Comparison of ENCODE assay signal across 1 cellular context in genomic region chr2:75541430-75541829, GRCh38.
A peak's percentile ranks its signal among the peaks of the same experiment; 100 is the strongest.
TF ChIP-seq lines count a peak whose summit lies in the region.

No MANE protein-coding gene starts in this region.

TF ChIP-seq in HepG2, 621 proteins besides CTCF, POLR2A, EP300 and RAD21:
- TF ChIP-seq ARID4A (CRISPR knock-in tag; IDR thresholded peaks at IDR 0.05; ENCODE audit: borderline replicate concordance), result 0 out of 2 replicates have a peak, but pooled peaks have one; percentile 8
- TF ChIP-seq ZNF205 (CRISPR knock-in tag; IDR thresholded peaks at IDR 0.05), result no peak
- TF ChIP-seq ZNF280D (CRISPR knock-in tag; IDR thresholded peaks at IDR 0.05), result 0 out of 2 replicates have a peak, but pooled peaks have one; percentile 57
- 0 out of 2 replicates have a peak, but pooled peaks have one; percentile 53 for TF ChIP-seq RBFOX2 (IDR thresholded peaks at IDR 0.05; ENCODE audit: low read depth, low read length)
- TF ChIP-seq POLR2G (IDR thresholded peaks at IDR 0.05; ENCODE audit: low read depth, low read length), result 0 out of 2 replicates have a peak, but pooled peaks have one; percentile 3
- no peak for TF ChIP-seq HNRNPH1 (optimal IDR thresholded peaks at IDR 0.05; ENCODE audit: low read depth, low read length)
- no peak for TF ChIP-seq TOE1 (CRISPR knock-in tag; IDR thresholded peaks at IDR 0.05)
- TF ChIP-seq, protein P1, sequence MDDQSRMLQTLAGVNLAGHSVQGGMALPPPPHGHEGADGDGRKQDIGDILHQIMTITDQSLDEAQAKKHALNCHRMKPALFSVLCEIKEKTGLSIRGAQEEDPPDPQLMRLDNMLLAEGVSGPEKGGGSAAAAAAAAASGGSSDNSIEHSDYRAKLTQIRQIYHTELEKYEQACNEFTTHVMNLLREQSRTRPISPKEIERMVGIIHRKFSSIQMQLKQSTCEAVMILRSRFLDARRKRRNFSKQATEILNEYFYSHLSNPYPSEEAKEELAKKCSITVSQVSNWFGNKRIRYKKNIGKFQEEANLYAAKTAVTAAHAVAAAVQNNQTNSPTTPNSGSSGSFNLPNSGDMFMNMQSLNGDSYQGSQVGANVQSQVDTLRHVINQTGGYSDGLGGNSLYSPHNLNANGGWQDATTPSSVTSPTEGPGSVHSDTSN (CRISPR knock-in tag; IDR thresholded peaks at IDR 0.05; ENCODE audit: borderline replicate concordance), result no peak
- peak; percentile 20 for TF ChIP-seq AGO2 (optimal IDR thresholded peaks at IDR 0.05; ENCODE audit: low read depth, low read length)
- TF ChIP-seq ZNF781 (CRISPR knock-in tag; IDR thresholded peaks at IDR 0.05; ENCODE audit: borderline replicate concordance, not compliant biosample characterization), result peak; percentile 45
- peak; percentile 34 for TF ChIP-seq RBM22 (optimal IDR thresholded peaks at IDR 0.05; ENCODE audit: low read length)
- no peak for TF ChIP-seq NFKBIZ (CRISPR knock-in tag; IDR thresholded peaks at IDR 0.05)
- no peak for TF ChIP-seq KLF13 (CRISPR knock-in tag; IDR thresholded peaks at IDR 0.05)
- TF ChIP-seq ZNF160 (CRISPR knock-in tag; IDR thresholded peaks at IDR 0.05), result no peak
